Comparison of ENCODE assay signal across 7 cellular contexts in genomic region chr14:60736494-60736893, GRCh38. TPM values are rescaled to one million over a fixed set of nuclear protein-coding genes. Genes with fewer than 3 reads are reported as not detected.
DNase-seq lines count a peak whose midpoint lies in the region; ATAC-seq and TF ChIP-seq lines count a peak whose summit lies in the region.

No MANE protein-coding gene starts in this region.

- H3K36me3 Mint-ChIP-seq in progenitor cell of endocrine pancreas (ENCODE audit: insufficient read depth), result peaks cover 3% of the 10 kb centered on the region

- H3K27me3 ChIP-seq in colonic mucosa, result no peaks in the 10 kb centered on the region

- H3K27ac ChIP-seq in colonic mucosa, result no peak overlapping the region

- no peak for ATAC-seq in HG03439 (IDR thresholded peaks at IDR 0.05; ENCODE audit: unreplicated experiment)

- DNase-seq in ELR (ENCODE audit: low read depth), result peak; percentile 88
- DNase-seq in NCI-H526 (lab: John Stamatoyannopoulos, UW), result peak; percentile 33 to 57
- DNase-seq in epidermal melanocyte (ENCODE audit: insufficient read length, low spot score), result peak; percentile 15
- DNase-seq in progenitor cell of endocrine pancreas (ENCODE audit: low spot score, unreplicated experiment), result no peak
- no peak for DNase-seq in colonic mucosa
- DNase-seq in NCI-H1694 (lab: John Stamatoyannopoulos, UW), result no peak

- H3K36me3 ChIP-seq in colonic mucosa, result no peaks in the 10 kb centered on the region

- H3K4me1 ChIP-seq in colonic mucosa, result peaks cover 5% of the 10 kb centered on the region

- intact Hi-C loops in colonic mucosa (cut with DNase I), result no loop called here

- peaks cover 11% of the 10 kb centered on the region for H3K27me3 Mint-ChIP-seq in progenitor cell of endocrine pancreas

- peak overlapping the region; percentile 100 for H3K4me3 Mint-ChIP-seq in progenitor cell of endocrine pancreas (ENCODE audit: low read depth)

- peaks cover 18% of the 10 kb centered on the region for H3K4me1 Mint-ChIP-seq in progenitor cell of endocrine pancreas (ENCODE audit: low read depth)

- H3K9me3 ChIP-seq in colonic mucosa, result no peaks in the 10 kb centered on the region

- H3K9ac ChIP-seq in colonic mucosa (ENCODE audit: low read depth in 2 of 2, low read length in 2 of 2), result no peak overlapping the region

- H3K4me3 ChIP-seq in colonic mucosa, result no peak overlapping the region

- H3K9me3 Mint-ChIP-seq in progenitor cell of endocrine pancreas (ENCODE audit: low read depth), result no peaks in the 10 kb centered on the region

- peak overlapping the region; percentile 81 for H3K27ac Mint-ChIP-seq in progenitor cell of endocrine pancreas

- no peak for TF ChIP-seq CTCF in progenitor cell of endocrine pancreas (IDR thresholded peaks at IDR 0.05; ENCODE audit: unreplicated experiment)
- TF ChIP-seq CTCF in colonic mucosa (IDR thresholded peaks at IDR 0.05), result no peak

RNA-seq across cellular contexts. Expression of gene MNAT1, which starts 1.9 kb away (rescaled TPM):
- 51.1 and 54.1 TPM in 2 replicates for total RNA-seq in progenitor cell of endocrine pancreas
- 10 to 100 TPM; 14.5 to 15.4 TPM for total RNA-seq in colonic mucosa

RNA-seq across cellular contexts. Expression of gene SIX4, which starts 12.3 kb away (rescaled TPM):
- 20.4 and 21.7 TPM in 2 replicates for total RNA-seq in progenitor cell of endocrine pancreas
- total RNA-seq in colonic mucosa, result under 1 TPM; 0.15 to 0.27 TPM

Comparison
In these comparisons a context has a peak if more than half of its experiments do, and no peak if none do; other contexts are left out.
1. DNase-seq: peak in ELR (single experiment), NCI-H526 (2 of 2) and epidermal melanocyte (single experiment); none in progenitor cell of endocrine pancreas (single experiment), colonic mucosa (single experiment) and NCI-H1694 (single experiment).
2. RNA of gene SIX4, which starts 12.3 kb away (total RNA-seq): 20.4 to 21.7 TPM in progenitor cell of endocrine pancreas; 0.15 to 0.27 TPM in colonic mucosa; every median in the first group is over 10 times any median in the second.